40 cellular contexts compared by ENCODE assay signal in genomic region chr22:44924098-44924497, GRCh38.
"Had no signal": no experiment of that assay in that cellular context is flagged by ENCODE, and none has a peak within 500 bp of the region (broad histone marks: within the 10 kb centered on the region; RNA-seq: fewer than 3 reads in every experiment).

No MANE protein-coding gene starts in this region.

- H3K27me3 Mint-ChIP-seq: activated naive CD4-positive, alpha-beta T cell treated with anti-CD3 and anti-CD28 coated beads, Interleukin-2, amount 50 U/mL, for 24 hours; activated naive CD8-positive, alpha-beta T cell; activated naive CD8-positive, alpha-beta T cell treated with anti-CD3 and anti-CD28 coated beads for 36 hours; brain had no signal

- H3K4me1 ChIP-seq: adrenal gland, ascending aorta, body of pancreas, breast epithelium had no signal

- H3K9me3 ChIP-seq: adrenal gland, ascending aorta had no signal

- DNase-seq: activated effector memory CD4-positive, alpha-beta T cell treated with anti-CD3 and anti-CD28 coated beads, Interleukin-2, amount 50 U/mL, for 16 hours; activated effector memory CD4-positive, alpha-beta T cell treated with Interleukin-2 at 50 U/mL for 16 hours; activated gamma-delta T cell; activated gamma-delta T cell treated with Interleukin-2 at 50 U/mL for 16 hours; activated naive CD4-positive, alpha-beta T cell; activated naive CD4-positive, alpha-beta T cell treated with anti-CD3 and anti-CD28 coated beads for 36 hours; activated naive CD4-positive, alpha-beta T cell treated with anti-CD3 and anti-CD28 coated beads, Interleukin-2, amount 10 ng/mL, durations not matched to agents 7 days and 5 days; activated naive CD4-positive, alpha-beta T cell treated with anti-CD3 and anti-CD28 coated beads, Interleukin-2, amount 50 U/mL, for 16 hours; activated naive CD4-positive, alpha-beta T cell treated with Interleukin-2 at 50 U/mL for 16 hours; activated naive CD8-positive, alpha-beta T cell treated with anti-CD3 and anti-CD28 coated beads for 36 hours; activated naive CD8-positive, alpha-beta T cell treated with anti-CD3 and anti-CD28 coated beads, Interleukin-2, amount 10 ng/mL, durations not matched to agents 7 days and 5 days; activated naive CD8-positive, alpha-beta T cell treated with anti-CD3 and anti-CD28 coated beads, Interleukin-2, amount 50 U/mL, for 24 hours; activated T-cell treated with anti-CD3 and anti-CD28 coated beads for 4 hours; activated T-cell treated with anti-CD3 and anti-CD28 coated beads, Interleukin-2, amount 50 U/mL, for 1 hour; activated T-cell treated with anti-CD3 and anti-CD28 coated beads, Interleukin-2, amount 50 U/mL, for 24 hours; activated T-cell treated with anti-CD3 and anti-CD28 coated beads, Interleukin-2, amount 50 U/mL, for 4 hours; activated T-cell treated with anti-CD3 and anti-CD28 coated beads, Interleukin-2, amount 50 U/mL, for 48 hours; adrenal gland; amniotic stem cell; amygdala; aorta; body of pancreas; brain microvascular endothelial cell; caudate nucleus; central memory CD4-positive, alpha-beta T cell; cerebellar nuclear complex had no signal

- H3K27ac ChIP-seq: adrenal gland, ascending aorta, body of pancreas, brain microvascular endothelial cell, breast epithelium, cardiac muscle cell had no signal

- H3K4me3 Mint-ChIP-seq: activated naive CD4-positive, alpha-beta T cell treated with anti-CD3 and anti-CD28 coated beads for 36 hours; activated naive CD4-positive, alpha-beta T cell treated with anti-CD3 and anti-CD28 coated beads, Interleukin-2, amount 10 ng/mL, durations not matched to agents 7 days and 5 days; activated naive CD4-positive, alpha-beta T cell treated with anti-CD3 and anti-CD28 coated beads, Interleukin-2, amount 50 U/mL, for 24 hours; activated naive CD8-positive, alpha-beta T cell; activated naive CD8-positive, alpha-beta T cell treated with anti-CD3 and anti-CD28 coated beads for 36 hours; activated naive CD8-positive, alpha-beta T cell treated with anti-CD3 and anti-CD28 coated beads, Interleukin-2, amount 10 ng/mL, durations not matched to agents 7 days and 5 days; activated naive CD8-positive, alpha-beta T cell treated with anti-CD3 and anti-CD28 coated beads, Interleukin-2, amount 50 U/mL, for 24 hours; activated T-cell treated with anti-CD3 and anti-CD28 coated beads, Interleukin-2, amount 50 U/mL, for 24 hours; activated T-cell treated with anti-CD3 and anti-CD28 coated beads, Interleukin-2, amount 50 U/mL, for 4 hours; activated T-cell treated with anti-CD3 and anti-CD28 coated beads, Interleukin-2, amount 50 U/mL, for 72 hours; activated T-helper 1 cell treated with anti-CD3 and anti-CD28 coated beads, Interleukin-12 subunit alpha, Interleukin-12 subunit beta, Interleukin-2, Interleukin-4 antibody, amounts not matched to agents 30 ng/mL and 10 ng/mL and 1 ng/mL, durations not matched to agents 14 hours and 24 hours and 36 hours; activated T-helper 17 cell treated with anti-CD3 and anti-CD28 coated beads, Interleukin-2, amount 50 U/mL, for 72 hours; brain; central memory CD8-positive, alpha-beta T cell had no signal

- H3K36me3 Mint-ChIP-seq: activated naive CD4-positive, alpha-beta T cell treated with anti-CD3 and anti-CD28 coated beads, Interleukin-2, amount 10 ng/mL, durations not matched to agents 7 days and 5 days; activated naive CD4-positive, alpha-beta T cell treated with anti-CD3 and anti-CD28 coated beads, Interleukin-2, amount 50 U/mL, for 24 hours; activated naive CD4-positive, alpha-beta T cell treated with anti-CD3 and anti-CD28 coated beads, Interleukin-2, amount 50 U/mL, for 72 hours; activated naive CD8-positive, alpha-beta T cell; activated naive CD8-positive, alpha-beta T cell treated with anti-CD3 and anti-CD28 coated beads for 36 hours; activated naive CD8-positive, alpha-beta T cell treated with anti-CD3 and anti-CD28 coated beads, Interleukin-2, amount 10 ng/mL, durations not matched to agents 7 days and 5 days had no signal

- H3K27me3 ChIP-seq: adrenal gland, ascending aorta, body of pancreas, brain microvascular endothelial cell, breast epithelium, cardiac muscle cell had no signal

- H3K27ac Mint-ChIP-seq: activated naive CD4-positive, alpha-beta T cell treated with anti-CD3 and anti-CD28 coated beads for 36 hours; activated naive CD4-positive, alpha-beta T cell treated with anti-CD3 and anti-CD28 coated beads, Interleukin-2, amount 10 ng/mL, durations not matched to agents 7 days and 5 days; activated naive CD4-positive, alpha-beta T cell treated with anti-CD3 and anti-CD28 coated beads, Interleukin-2, amount 50 U/mL, for 24 hours; activated naive CD4-positive, alpha-beta T cell treated with anti-CD3 and anti-CD28 coated beads, Interleukin-2, amount 50 U/mL, for 72 hours; activated naive CD8-positive, alpha-beta T cell; activated naive CD8-positive, alpha-beta T cell treated with anti-CD3 and anti-CD28 coated beads for 36 hours; activated naive CD8-positive, alpha-beta T cell treated with anti-CD3 and anti-CD28 coated beads, Interleukin-2, amount 10 ng/mL, durations not matched to agents 7 days and 5 days; activated naive CD8-positive, alpha-beta T cell treated with anti-CD3 and anti-CD28 coated beads, Interleukin-2, amount 50 U/mL, for 24 hours; activated T-cell treated with anti-CD3 and anti-CD28 coated beads, Interleukin-2, amount 50 U/mL, for 24 hours; activated T-cell treated with anti-CD3 and anti-CD28 coated beads, Interleukin-2, amount 50 U/mL, for 72 hours; activated T-helper 1 cell treated with anti-CD3 and anti-CD28 coated beads, Interleukin-12 subunit alpha, Interleukin-12 subunit beta, Interleukin-2, Interleukin-4 antibody, amounts not matched to agents 30 ng/mL and 10 ng/mL and 1 ng/mL, durations not matched to agents 14 hours and 24 hours and 36 hours; activated T-helper 17 cell treated with anti-CD3 and anti-CD28 coated beads, Interleukin-2, amount 50 U/mL, for 72 hours; activated T-helper 2 cell treated with anti-CD3 and anti-CD28 coated beads, Interferon-gamma antibody, Interleukin-2, Interleukin-4, amounts not matched to agents 10 μg/mL and 5 μg/mL and 100 μg/mL, durations not matched to agents 14 hours and 24 hours and 36 hours had no signal

- H3K4me1 Mint-ChIP-seq: activated naive CD4-positive, alpha-beta T cell treated with anti-CD3 and anti-CD28 coated beads, Interleukin-2, amount 10 ng/mL, durations not matched to agents 7 days and 5 days; activated naive CD4-positive, alpha-beta T cell treated with anti-CD3 and anti-CD28 coated beads, Interleukin-2, amount 50 U/mL, for 24 hours; activated naive CD8-positive, alpha-beta T cell treated with anti-CD3 and anti-CD28 coated beads for 36 hours; activated naive CD8-positive, alpha-beta T cell treated with anti-CD3 and anti-CD28 coated beads, Interleukin-2, amount 10 ng/mL, durations not matched to agents 7 days and 5 days; activated naive CD8-positive, alpha-beta T cell treated with anti-CD3 and anti-CD28 coated beads, Interleukin-2, amount 50 U/mL, for 24 hours; activated T-helper 17 cell treated with anti-CD3 and anti-CD28 coated beads, Interleukin-2, amount 50 U/mL, for 72 hours; central memory CD8-positive, alpha-beta T cell had no signal

- H3K4me3 ChIP-seq: adrenal gland, ascending aorta, body of pancreas, breast epithelium, cardiac muscle cell had no signal

- FAIRE-seq: astrocyte, bronchial epithelial cell had no signal

- H3K9me3 Mint-ChIP-seq: activated naive CD4-positive, alpha-beta T cell treated with anti-CD3 and anti-CD28 coated beads for 36 hours; activated naive CD4-positive, alpha-beta T cell treated with anti-CD3 and anti-CD28 coated beads, Interleukin-2, amount 10 ng/mL, durations not matched to agents 7 days and 5 days; activated naive CD4-positive, alpha-beta T cell treated with anti-CD3 and anti-CD28 coated beads, Interleukin-2, amount 50 U/mL, for 24 hours; activated naive CD4-positive, alpha-beta T cell treated with anti-CD3 and anti-CD28 coated beads, Interleukin-2, amount 50 U/mL, for 72 hours; activated naive CD8-positive, alpha-beta T cell treated with anti-CD3 and anti-CD28 coated beads, Interleukin-2, amount 10 ng/mL, durations not matched to agents 7 days and 5 days; activated naive CD8-positive, alpha-beta T cell treated with anti-CD3 and anti-CD28 coated beads, Interleukin-2, amount 50 U/mL, for 24 hours; activated T-cell treated with anti-CD3 and anti-CD28 coated beads, Interleukin-2, amount 50 U/mL, for 24 hours; activated T-cell treated with anti-CD3 and anti-CD28 coated beads, Interleukin-2, amount 50 U/mL, for 72 hours; activated T-helper 1 cell treated with anti-CD3 and anti-CD28 coated beads, Interleukin-12 subunit alpha, Interleukin-12 subunit beta, Interleukin-2, Interleukin-4 antibody, amounts not matched to agents 30 ng/mL and 10 ng/mL and 1 ng/mL, durations not matched to agents 14 hours and 24 hours and 36 hours; activated T-helper 17 cell treated with anti-CD3 and anti-CD28 coated beads, Interleukin-2, amount 50 U/mL, for 72 hours; activated T-helper 2 cell treated with anti-CD3 and anti-CD28 coated beads, Interferon-gamma antibody, Interleukin-2, Interleukin-4, amounts not matched to agents 10 μg/mL and 5 μg/mL and 100 μg/mL, durations not matched to agents 14 hours and 24 hours and 36 hours; central memory CD8-positive, alpha-beta T cell had no signal

- H3K36me3 ChIP-seq: adrenal gland, ascending aorta, brain microvascular endothelial cell, breast epithelium, cardiac muscle cell had no signal
